8 cellular contexts compared by ENCODE assay signal in the genomic region with DNA sequence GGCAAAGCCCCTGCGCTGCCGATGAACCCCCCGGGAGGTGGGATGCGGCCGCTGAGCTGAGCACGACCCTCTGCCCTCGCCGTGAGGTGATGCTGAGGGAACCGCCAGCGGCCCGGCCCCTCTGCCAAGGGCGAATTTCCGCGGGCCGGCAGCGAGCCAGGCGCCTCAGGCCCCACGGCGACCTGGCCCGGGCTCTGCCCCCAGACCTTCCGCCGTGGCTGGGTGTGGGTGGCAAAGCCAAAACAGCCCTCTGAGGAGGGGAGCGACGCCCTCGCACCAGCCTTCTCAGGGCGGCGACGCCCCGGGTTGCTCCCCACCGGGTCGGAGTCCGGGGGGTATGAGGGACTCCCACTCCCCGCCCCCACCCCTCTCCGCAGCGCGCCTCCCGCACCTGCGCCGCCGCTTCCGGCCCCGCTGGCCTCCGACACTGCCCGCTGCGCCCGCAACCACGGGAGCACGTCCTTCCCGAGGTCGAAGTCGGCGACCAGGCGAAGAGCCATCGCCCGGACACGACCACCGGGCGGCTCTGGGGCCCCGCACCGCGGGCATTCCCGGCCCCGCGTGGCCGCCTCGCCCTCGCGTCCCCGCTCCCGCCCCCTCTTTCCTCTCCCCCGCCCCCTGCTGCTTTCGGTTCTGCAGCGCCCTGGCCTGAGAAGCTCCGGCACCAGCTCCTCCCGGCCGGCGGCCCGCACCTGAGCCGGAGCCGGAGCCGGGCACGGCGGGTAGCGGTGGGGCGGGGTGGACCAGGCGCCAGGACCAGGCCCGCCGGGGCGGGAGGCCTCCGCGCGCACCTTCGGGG. TPM values are rescaled to one million over a fixed set of nuclear protein-coding genes. Genes with fewer than 3 reads are reported as not detected.
DNase-seq lines count a peak whose midpoint lies in the region; ATAC-seq and TF ChIP-seq lines count a peak whose summit lies in the region.

Gene GSAP, minus strand, starts transcription at position 528 of the 799 bp plus-strand sequence. Its CDS starts 28 bp downstream, at position 500.

- H3K4me3 ChIP-seq in BJ (ENCODE audit: low read depth, low read length) (peak within 1 kb of the TSS; percentile 68), adrenal gland (peak within 1 kb of the TSS; percentile 62 to 99 (median 86)), right atrium auricular region (peak within 1 kb of the TSS; percentile 91 to 93)

- H3K27me3 ChIP-seq in BJ (ENCODE audit: control insufficient read depth, insufficient read depth, low read length) = no peaks in the 10 kb centered on the region
- H3K27me3 ChIP-seq in adrenal gland = no peaks in the 10 kb centered on the region
- no peaks in the 10 kb centered on the region for H3K27me3 ChIP-seq in right atrium auricular region

- H3K4me1 ChIP-seq in adrenal gland (replicated peaks in 1 of 2) (peaks cover 7 to 20% of the 10 kb centered on the region in 2 donors), right atrium auricular region (peaks cover 0 to 9% of the 10 kb centered on the region in 2 donors)

- H3K36me3 ChIP-seq in BJ (ENCODE audit: control insufficient read depth, insufficient read depth, low read length) = no peaks in the 10 kb centered on the region
- no peaks in the 10 kb centered on the region for H3K36me3 ChIP-seq in adrenal gland (replicated peaks in 1 of 2)
- H3K36me3 ChIP-seq in right atrium auricular region = no peaks in the 10 kb centered on the region

- CTCF ChIA-PET in BJ (lab: Yijun Ruan, JAX) = no interaction called here

- H3K9me3 ChIP-seq in adrenal gland (replicated peaks in 1 of 3) (no peaks in the 10 kb centered on the region), right atrium auricular region (no peaks in the 10 kb centered on the region)

- TF ChIP-seq POLR2A in GM19193 (IDR thresholded peaks at IDR 0.05; ENCODE audit: extremely low read depth, insufficient read depth, insufficient read length) = peak; percentile 76
- TF ChIP-seq POLR2A in adrenal gland (IDR thresholded peaks at IDR 0.05) = peak in 1 of 2 donors; percentile 39

- intact Hi-C loops in adrenal gland (cut with DNase I) = no loop called here

- no peak for DNase-seq in BJ (ENCODE audit: low read depth)
- no peak for DNase-seq in SK-MEL-5 (ENCODE audit: low read depth, low spot score)
- DNase-seq in adrenal gland = peak; percentile 67 to 78 (median 71)
- no peak for DNase-seq in right atrium auricular region (ENCODE audit: low spot score)
- peak; percentile 35 for DNase-seq in putamen (ENCODE audit: low spot score)
- no peak for DNase-seq in foreskin melanocyte

- peak; percentile 37 for ATAC-seq in HG03378 (IDR thresholded peaks at IDR 0.05; ENCODE audit: unreplicated experiment)

- POLR2A ChIA-PET in BJ (lab: Charles Lee) = interaction anchor here (0.6 kb wide), 1 partner anchor 319 kb away, joined by 11 read pairs; no protein-coding TSS in a partner anchor

- 1 to 5% (median 1%) methylated on average over 14 to 93 of the region's 93 CpGs for WGBS in adrenal gland, 4 donors

- in situ Hi-C loops in SK-MEL-5 (cut with HindIII; ENCODE audit: low pct_unique_long_range_greater_than_20kb, low sequenced_read_pairs) = no loop called here

- peak within 1 kb of the TSS; percentile 68 to 96 (median 88) for H3K27ac ChIP-seq in adrenal gland
- H3K27ac ChIP-seq in right atrium auricular region = peak within 1 kb of the TSS; percentile 90

- TF ChIP-seq CTCF in BJ (IDR thresholded peaks at IDR 0.05; ENCODE audit: insufficient read depth, low read depth, low read length) (no peak), adrenal gland (IDR thresholded peaks at IDR 0.05) (no peak), right atrium auricular region (IDR thresholded peaks at IDR 0.05) (peak in 1 of 2 donors; percentile 45)

RNA-seq across cellular contexts. Expression of gene GSAP, which starts in this region (rescaled TPM):
- polyA plus RNA-seq in BJ (2011; rRNA removed) (3.7 and 7.0 TPM in 2 replicates), adrenal gland (10 to 100 TPM; 14.3 to 56.1 (median 36.3) TPM)
- polyA minus RNA-seq in BJ (2011; rRNA and poly(A)+ RNA removed) = 3.7 and 5.0 TPM in 2 replicates
- total RNA-seq in SK-MEL-5 (2014; rRNA removed; shearing (Covaris generic)) = 10.6 and 11.1 TPM in 2 replicates
- 4.1 and 6.7 TPM in 2 replicates for polyA plus RNA-seq in SK-MEL-5 (2015; cell fraction: cytosol; rRNA removed)
- polyA plus RNA-seq in SK-MEL-5 (2015; cell fraction: nucleus; rRNA removed) = 25.4 and 39.5 TPM in 2 replicates
- total RNA-seq in adrenal gland (10 to 100 TPM; 10.3 to 29.9 (median 18.5) TPM), right atrium auricular region (10 to 100 TPM in 1 of 2 donors, 1 to 10 TPM in 1; 6.4 to 13.5 TPM)

Comparison
In these comparisons a context has a peak if more than half of its experiments do, and no peak if none do; other contexts are left out.
1. DNase-seq: peak in adrenal gland (7 of 7) and putamen (single experiment); none in BJ (single experiment), SK-MEL-5 (single experiment), right atrium auricular region (single experiment) and foreskin melanocyte (single experiment).
2. Peak in every context shown above with its lines, with median percentiles within 50 percentile points of each other: H3K4me3 ChIP-seq.